Comparison of ENCODE assay signal across 26 cellular contexts in the genomic region with DNA sequence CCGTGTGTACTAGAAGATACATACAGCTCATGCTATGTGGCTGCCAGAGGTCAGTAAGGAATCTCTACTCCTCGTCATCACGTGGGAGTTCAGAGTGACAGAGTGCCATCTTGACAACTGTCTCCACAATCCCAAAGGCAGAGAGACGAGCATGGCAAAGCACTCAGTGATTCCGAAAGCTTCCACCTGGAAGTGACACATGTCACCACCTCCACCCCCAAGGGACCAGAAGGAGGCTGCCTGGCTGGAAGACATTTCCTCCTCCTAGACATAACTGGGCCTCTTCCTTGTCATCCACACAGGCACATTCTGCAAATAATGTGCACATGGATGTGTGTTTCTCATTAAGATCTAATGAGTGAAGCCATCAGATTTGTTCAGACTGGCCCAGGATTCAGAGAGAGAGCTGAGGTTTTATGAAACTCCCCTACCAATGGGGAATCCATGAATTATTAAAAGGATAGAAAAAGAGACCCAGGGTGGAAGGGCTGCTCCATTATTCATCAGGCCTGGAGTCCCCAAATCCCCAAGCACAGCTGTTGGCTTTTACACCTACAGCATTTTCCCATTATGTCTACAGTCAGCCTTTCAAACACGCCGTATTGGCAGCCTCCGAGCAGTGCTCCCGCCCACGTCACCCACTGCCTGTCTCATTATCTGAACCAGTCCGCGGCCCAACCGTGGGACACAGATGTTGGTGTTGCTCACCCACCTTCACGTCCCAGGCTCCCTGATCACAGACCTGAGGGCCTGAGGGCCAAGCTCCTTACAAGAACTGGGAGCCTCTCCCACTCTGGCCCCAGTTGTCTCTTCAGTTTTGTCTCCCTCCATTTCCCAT. TPM values are rescaled to one million over a fixed set of nuclear protein-coding genes. Genes with fewer than 3 reads are reported as not detected.
A peak's percentile ranks its signal among the peaks of the same experiment; 100 is the strongest.
DNase-seq lines count a peak whose midpoint lies in the region; ATAC-seq and TF ChIP-seq lines count a peak whose summit lies in the region.
"Had no signal": no experiment of that assay in that cellular context is flagged by ENCODE, and none has a peak within 500 bp of the region (broad histone marks: within the 10 kb centered on the region; RNA-seq: fewer than 3 reads in every experiment).

No MANE protein-coding gene starts in this region.

- H2AFZ ChIP-seq in GM23248, result no peak overlapping the region
- no peak overlapping the region for H2AFZ ChIP-seq in osteoblast (ENCODE audit: low read length)
- no peak overlapping the region for H2AFZ ChIP-seq in PC-9

- CTCF ChIA-PET in A673 (lab: Charles Lee) (no interaction called here), PC-9 (lab: Charles Lee) (no interaction called here)

- DNase-seq in A673 (ENCODE audit: low spot score), result peak; percentile 86
- peak; percentile 19 for DNase-seq in GM23248
- DNase-seq in osteoblast (ENCODE audit: insufficient read length, low spot score, missing footprints), result peak; percentile 73
- DNase-seq in coronary artery (ENCODE audit: low spot score), result no peak
- no peak for DNase-seq in PC-9
- DNase-seq: ACHN; CD4-positive, alpha-beta T cell; COR-L47; DND-41; HFFc6; MG63; NCI-H1417 treated with DMSO at 0.1 percent for 48 hours; NCI-H187; NCI-H2107; NCI-H2227 treated with DMSO at 0.1 percent for 48 hours; NCI-H510A; NCI-H774; Right ventricle myocardium superior had no signal

- intact Hi-C loops in A673 (cut with micrococcal nuclease; ENCODE audit: unreplicated experiment), result no loop called here
- intact Hi-C loops in PC-9 (cut with micrococcal nuclease; ENCODE audit: unreplicated experiment), result no loop called here

- peak overlapping the region in 1 of 5 experiments; percentile 35 for H3K4me3 Mint-ChIP-seq in brain
- H3K4me3 Mint-ChIP-seq: CD4-positive, alpha-beta T cell; HFFc6 had no signal

- H3K4me1 ChIP-seq in A673 (ENCODE audit: insufficient read depth, low read length, poor library complexity, severe bottlenecking) (peaks cover 51% of the 10 kb centered on the region), GM23248 (ENCODE audit: insufficient read depth) (no peaks in the 10 kb centered on the region), osteoblast (ENCODE audit: insufficient read depth, low read length) (no peaks in the 10 kb centered on the region), PC-9 (replicated peaks; ENCODE audit: insufficient read depth) (no peaks in the 10 kb centered on the region)

- H3K9me2 ChIP-seq in GM23248 (ENCODE audit: insufficient read depth), result no peaks in the 10 kb centered on the region
- no peaks in the 10 kb centered on the region for H3K9me2 ChIP-seq in PC-9 (ENCODE audit: insufficient read depth)

- POLR2A ChIA-PET in A673 (lab: Charles Lee; ENCODE audit: low non-redundant PET) (interaction anchor here (0.6 kb wide), 1 partner anchor 544 kb away, joined by 3 read pairs; no protein-coding TSS in a partner anchor), PC-9 (lab: Charles Lee; ENCODE audit: unreplicated experiment) (interaction anchor here (0.5 to 0.6 kb wide), 2 partner anchors 12 to 96 kb away, joined by 5 to 20 read pairs; no protein-coding TSS in a partner anchor)

- H3K4me3 ChIP-seq in A673 (ENCODE audit: low read depth, low read length, poor library complexity, severe bottlenecking) (no peak overlapping the region), GM23248 (no peak overlapping the region), osteoblast (ENCODE audit: insufficient read depth, low read length) (no peak overlapping the region), coronary artery (no peak overlapping the region), PC-9 (no peak overlapping the region)
- H3K4me3 ChIP-seq: BLaER1, GM12878, K562, MG63, SK-N-MC had no signal

- H3K36me3 ChIP-seq in A673 (ENCODE audit: insufficient read depth, low read length, poor library complexity, severe bottlenecking) (no peaks in the 10 kb centered on the region), GM23248 (ENCODE audit: low read depth) (no peaks in the 10 kb centered on the region), osteoblast (ENCODE audit: insufficient read depth, low read length) (no peaks in the 10 kb centered on the region), PC-9 (ENCODE audit: low read depth) (no peaks in the 10 kb centered on the region)
- H3K36me3 ChIP-seq: BLaER1, MG63 had no signal

- peaks cover 28% of the 10 kb centered on the region for H3K27me3 Mint-ChIP-seq in brain

- no peaks in the 10 kb centered on the region for H3K36me3 Mint-ChIP-seq in brain

- peaks cover 50% of the 10 kb centered on the region for H3K4me1 Mint-ChIP-seq in brain

- no peak overlapping the region for H3K9ac ChIP-seq in GM23248
- H3K9ac ChIP-seq: BLaER1 had no signal

- H3K27me3 ChIP-seq in A673 (replicated peaks; ENCODE audit: insufficient read depth, low read depth, low read length, poor library complexity), result no peaks in the 10 kb centered on the region
- peaks cover 43% of the 10 kb centered on the region for H3K27me3 ChIP-seq in GM23248 (replicated peaks; ENCODE audit: insufficient read depth)
- H3K27me3 ChIP-seq in osteoblast (ENCODE audit: insufficient read depth, low read length), result peaks cover 39% of the 10 kb centered on the region
- peaks cover 77% of the 10 kb centered on the region for H3K27me3 ChIP-seq in PC-9 (ENCODE audit: insufficient read depth, low read depth)

- H3F3A ChIP-seq in GM23248 (ENCODE audit: insufficient read depth), result no peaks in the 10 kb centered on the region
- no peaks in the 10 kb centered on the region for H3F3A ChIP-seq in PC-9 (ENCODE audit: insufficient read depth, low read depth)

- no peaks in the 10 kb centered on the region for H3K9me3 ChIP-seq in A673 (ENCODE audit: low read depth, low read length, poor library complexity, severe bottlenecking)
- no peaks in the 10 kb centered on the region for H3K9me3 ChIP-seq in GM23248 (ENCODE audit: low read depth)
- no peaks in the 10 kb centered on the region for H3K9me3 ChIP-seq in osteoblast (ENCODE audit: low read depth, low read length)
- no peaks in the 10 kb centered on the region for H3K9me3 ChIP-seq in PC-9 (ENCODE audit: insufficient read depth, low read depth)
- H3K9me3 ChIP-seq: BLaER1, MG63 had no signal

- no peaks in the 10 kb centered on the region for H3K79me2 ChIP-seq in GM23248 (ENCODE audit: insufficient read depth)
- no peaks in the 10 kb centered on the region for H3K79me2 ChIP-seq in osteoblast (ENCODE audit: insufficient read depth, low read length)
- H3K79me2 ChIP-seq in PC-9 (ENCODE audit: low read depth), result no peaks in the 10 kb centered on the region

- no peak overlapping the region for H3K4me2 ChIP-seq in GM23248 (ENCODE audit: unreplicated experiment)
- no peak overlapping the region for H3K4me2 ChIP-seq in osteoblast (ENCODE audit: insufficient read depth, low read length)
- H3K4me2 ChIP-seq in PC-9, result no peak overlapping the region

- no peak for ATAC-seq in GM19395 (IDR thresholded peaks at IDR 0.05; ENCODE audit: unreplicated experiment)
- ATAC-seq: GM12878, K562 had no signal

- 7% methylated on average over 14 of the region's 14 CpGs for WGBS in GM23248 (ENCODE audit: low coverage in 1 of 2, low lambda C conversion rate in 2 of 2, missing lambda C conversion rate in 2 of 2), 2 experiments

- H4K20me1 ChIP-seq in GM23248 (ENCODE audit: insufficient read depth) (no peaks in the 10 kb centered on the region), osteoblast (ENCODE audit: insufficient read depth, low read length) (no peaks in the 10 kb centered on the region), PC-9 (ENCODE audit: insufficient read depth) (no peaks in the 10 kb centered on the region)

- in situ Hi-C loops in GM23248 (cut with MboI), result no loop called here

- peak overlapping the region; percentile 32 to 95 (median 81) for H3K27ac Mint-ChIP-seq in brain
- H3K27ac Mint-ChIP-seq: CD4-positive, alpha-beta T cell; HFFc6 had no signal

- BruUV-seq in A673 (replicated peaks; lab: Mats Ljungman, UMichigan), result no TSS peak
- no TSS peak for BruUV-seq in PC-9 (replicated peaks; lab: Mats Ljungman, UMichigan)

- H3K9me3 Mint-ChIP-seq in brain, result peaks cover 0 to 14% (median 2%) of the 10 kb centered on the region in 5 experiments
- H3K9me3 Mint-ChIP-seq: CD4-positive, alpha-beta T cell; HFFc6 had no signal

- TF ChIP-seq CTCF in A673 (conservative IDR thresholded peaks at IDR 0.05; ENCODE audit: low read depth, low read length) (no peak), brain (conservative IDR thresholded peaks at IDR 0.05) (no peak), osteoblast (IDR thresholded peaks at IDR 0.05; ENCODE audit: extremely low read depth, low read depth, low read length) (no peak), coronary artery (IDR thresholded peaks at IDR 0.05) (no peak), PC-9 (conservative IDR thresholded peaks at IDR 0.05) (no peak)

- peak overlapping the region; percentile 66 for H3K27ac ChIP-seq in A673 (ENCODE audit: low read depth, low read length, poor library complexity, severe bottlenecking)
- no peak overlapping the region for H3K27ac ChIP-seq in GM23248
- no peak overlapping the region for H3K27ac ChIP-seq in osteoblast (ENCODE audit: low read depth, low read length)
- no peak overlapping the region for H3K27ac ChIP-seq in coronary artery
- no peak overlapping the region for H3K27ac ChIP-seq in PC-9
- H3K27ac ChIP-seq: BLaER1, SK-N-MC had no signal

RNA-seq across cellular contexts. Expression of gene CACNG5, which starts 3.3 kb away (rescaled TPM):
- total RNA-seq in A673 (2021) (0.88 and 3.1 TPM in 2 replicates), osteoblast (not detected in 2 replicates), PC-9 (2021) (not detected in 2 replicates)
- total RNA-seq in GM23248 (2014; rRNA removed; shearing (Covaris generic)), result not detected in 2 replicates
- polyA plus RNA-seq in GM23248 (2016; fragmentation: Nextera tagmentation; extraction: Ambion mirVana) (not detected in 2 replicates), brain (ENCODE audit: insufficient read depth, low read depth, low replicate concordance) (2.2 TPM)
- total RNA-seq: CD4-positive, alpha-beta T cell; GM12878; HFFc6; K562; LHCN-M2; Right ventricle myocardium superior; RPMI7951 had no signal
- polyA plus RNA-seq: GM12878, K562 had no signal

Comparison
In these comparisons a context has a peak if more than half of its experiments do, and no peak if none do; other contexts are left out.
1. DNase-seq: peak in A673 (single experiment), GM23248 (single experiment) and osteoblast (single experiment); none in coronary artery (single experiment) and PC-9 (0 of 2).